In genomic region chr6:139133272-139133671, GRCh38 we compare ENCODE assay signal across 9 cellular contexts.
DNase-seq lines count a peak whose midpoint lies in the region; ATAC-seq and TF ChIP-seq lines count a peak whose summit lies in the region.
"Had no signal": no experiment of that assay in that cellular context is flagged by ENCODE, and none has a peak within 500 bp of the region (broad histone marks: within the 10 kb centered on the region; RNA-seq: fewer than 3 reads in every experiment).

No MANE protein-coding gene starts in this region.

- peaks cover 25% of the 10 kb centered on the region for H3K79me2 ChIP-seq in MM.1S (ENCODE audit: low read length)

- H3K27me3 ChIP-seq in GM06990 (replicated peaks; ENCODE audit: control insufficient read depth, insufficient read depth, low read length) (no peaks in the 10 kb centered on the region), MM.1S (replicated peaks; ENCODE audit: insufficient read depth, low read length) (no peaks in the 10 kb centered on the region), rectal smooth muscle tissue (ENCODE audit: control insufficient read depth, insufficient read depth, low read length) (no peaks in the 10 kb centered on the region)
- no peaks in the 10 kb centered on the region for H3K27me3 ChIP-seq in effector memory CD4-positive, alpha-beta T cell (replicated peaks; ENCODE audit: control insufficient read depth, insufficient read depth, low read length, poor library complexity, severe bottlenecking)

- H3K9me2 ChIP-seq in MM.1S (replicated peaks; ENCODE audit: insufficient read depth, low read length) = no peaks in the 10 kb centered on the region

- peaks cover 34% of the 10 kb centered on the region for H3F3A ChIP-seq in MM.1S (ENCODE audit: insufficient read depth, low read length)

- peak overlapping the region; percentile 65 for H3K9ac ChIP-seq in MM.1S (ENCODE audit: low read length)
- H3K9ac ChIP-seq in rectal smooth muscle tissue (ENCODE audit: low read length) = no peak overlapping the region

- TF ChIP-seq CTCF in GM06990 (IDR thresholded peaks at IDR 0.05; ENCODE audit: insufficient read depth, low read length, poor library complexity, severe bottlenecking) (no peak), MM.1S (IDR thresholded peaks at IDR 0.05; ENCODE audit: low read length) (peak; percentile 17; the same call in 1 of the 2 replicates)

- peak overlapping the region; percentile 28; the same call in 1 of the 2 replicates for H3K4me3 ChIP-seq in GM06990 (replicated peaks; ENCODE audit: low read depth, low read length)
- H3K4me3 ChIP-seq in MM.1S (ENCODE audit: low read length) = peak overlapping the region; percentile 78
- no peak overlapping the region for H3K4me3 ChIP-seq in effector memory CD4-positive, alpha-beta T cell (ENCODE audit: insufficient read depth, low read depth, low read length, poor library complexity, severe bottlenecking)
- peak overlapping the region; percentile 20 for H3K4me3 ChIP-seq in rectal smooth muscle tissue (ENCODE audit: low read length)
- H3K4me3 ChIP-seq: PC-9 had no signal

- H4K20me1 ChIP-seq in MM.1S (ENCODE audit: insufficient read depth, low read length) = no peaks in the 10 kb centered on the region

- H3K9me3 ChIP-seq in MM.1S (replicated peaks; ENCODE audit: insufficient read depth, low read length) = no peaks in the 10 kb centered on the region
- H3K9me3 ChIP-seq in effector memory CD4-positive, alpha-beta T cell (ENCODE audit: control insufficient read depth, low read length) = no peaks in the 10 kb centered on the region

- DNase-seq in GM06990 (ENCODE audit: extremely low read depth, insufficient read length) (no peak), MM.1S (peak; percentile 96), HUDEP-2 (lab: John Stamatoyannopoulos, UW; ENCODE audit: unreplicated experiment in 76 of 76) (no peak)
- no peak for DNase-seq in effector memory CD4-positive, alpha-beta T cell
- DNase-seq in stimulated activated CD4-positive, alpha-beta T cell treated with anti-CD3 and anti-CD28 coated beads, Interleukin-2, amount 100 ng/mL, for 48 hours = no peak
- DNase-seq: PC-9 had no signal

- peak overlapping the region; percentile 63 for H2AFZ ChIP-seq in MM.1S (ENCODE audit: low read length)
- H2AFZ ChIP-seq: PC-9 had no signal

- H3K36me3 ChIP-seq in GM06990 (ENCODE audit: control insufficient read depth, insufficient read depth, low read length) (no peaks in the 10 kb centered on the region), MM.1S (replicated peaks; ENCODE audit: insufficient read depth, low read length) (no peaks in the 10 kb centered on the region), rectal smooth muscle tissue (ENCODE audit: control insufficient read depth, insufficient read depth, low read length) (no peaks in the 10 kb centered on the region)
- H3K36me3 ChIP-seq in effector memory CD4-positive, alpha-beta T cell (ENCODE audit: control insufficient read depth, insufficient read depth, low read length) = no peaks in the 10 kb centered on the region

- H3K4me2 ChIP-seq in MM.1S (ENCODE audit: low read depth, low read length) = peak overlapping the region; percentile 93
- H3K4me2 ChIP-seq: PC-9 had no signal

- H3K4me1 ChIP-seq in MM.1S (ENCODE audit: low read length) (peaks cover 27% of the 10 kb centered on the region), rectal smooth muscle tissue (ENCODE audit: control insufficient read depth, insufficient read depth, low read length) (peaks cover 3% of the 10 kb centered on the region)
- peaks cover 14% of the 10 kb centered on the region for H3K4me1 ChIP-seq in effector memory CD4-positive, alpha-beta T cell (ENCODE audit: control insufficient read depth, insufficient read depth, low read length, poor library complexity, severe bottlenecking)

- ATAC-seq in HG03460 (IDR thresholded peaks at IDR 0.05; ENCODE audit: unreplicated experiment) (no peak), GM18511 (IDR thresholded peaks at IDR 0.05; ENCODE audit: unreplicated experiment) (no peak)

- H3K27ac ChIP-seq in MM.1S (ENCODE audit: low read length) = peak overlapping the region; percentile 95
- peak overlapping the region; percentile 96 for H3K27ac ChIP-seq in effector memory CD4-positive, alpha-beta T cell (ENCODE audit: insufficient read depth, low read length, poor library complexity, severe bottlenecking)
- H3K27ac ChIP-seq in rectal smooth muscle tissue (ENCODE audit: low read depth, low read length) = peak overlapping the region; percentile 54
- H3K27ac ChIP-seq: PC-9 had no signal
